Comparison of ENCODE assay signal across 8 cellular contexts in the genomic region with DNA sequence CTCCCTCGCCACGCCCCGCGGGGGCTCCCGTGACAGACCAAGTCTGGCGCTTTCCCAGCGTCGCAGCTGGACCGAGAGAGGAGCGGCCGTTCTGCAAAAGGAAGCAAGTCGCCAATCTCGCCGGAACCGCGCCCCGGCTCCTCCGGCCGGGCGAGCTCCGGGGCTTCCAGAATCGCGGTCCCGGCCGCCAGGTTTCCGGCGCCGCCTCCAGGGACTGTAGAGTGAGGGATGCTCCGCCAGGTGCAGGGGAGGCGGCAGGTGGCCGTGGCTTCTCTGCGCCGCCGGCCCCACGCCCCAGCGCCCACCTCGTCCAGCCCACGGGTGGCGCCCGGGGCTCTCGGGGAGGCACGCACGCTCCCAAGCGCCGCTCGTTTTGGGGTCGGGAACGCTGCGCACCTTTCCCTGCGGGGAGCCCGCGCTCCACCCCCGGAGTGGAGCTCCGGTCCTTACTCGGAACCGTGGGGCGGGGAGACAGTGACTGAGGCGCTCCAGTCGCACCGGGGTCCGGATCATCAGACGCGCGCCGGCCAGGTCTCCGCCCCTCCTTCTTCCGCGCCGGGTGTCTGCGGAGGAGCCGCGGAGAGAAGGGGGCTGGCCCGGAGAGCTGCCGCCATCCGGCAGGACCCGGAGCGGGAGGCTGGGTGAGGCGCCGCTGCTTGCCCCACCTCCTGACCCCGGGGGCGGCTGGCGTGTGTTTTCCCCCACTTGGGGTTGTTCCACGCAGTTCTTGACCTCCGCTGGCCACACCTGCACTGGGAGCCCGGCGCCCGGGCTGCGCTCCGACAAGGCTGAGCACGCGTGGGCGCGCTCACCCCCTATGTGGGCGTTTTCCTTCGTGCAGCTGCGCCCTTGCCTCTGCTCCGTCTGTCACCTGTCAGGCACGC. TPM values are rescaled to one million over a fixed set of nuclear protein-coding genes. Genes with fewer than 3 reads are reported as not detected.
DNase-seq lines count a peak whose midpoint lies in the region; ATAC-seq, FAIRE-seq and TF ChIP-seq lines count a peak whose summit lies in the region.

A gene with protein sequence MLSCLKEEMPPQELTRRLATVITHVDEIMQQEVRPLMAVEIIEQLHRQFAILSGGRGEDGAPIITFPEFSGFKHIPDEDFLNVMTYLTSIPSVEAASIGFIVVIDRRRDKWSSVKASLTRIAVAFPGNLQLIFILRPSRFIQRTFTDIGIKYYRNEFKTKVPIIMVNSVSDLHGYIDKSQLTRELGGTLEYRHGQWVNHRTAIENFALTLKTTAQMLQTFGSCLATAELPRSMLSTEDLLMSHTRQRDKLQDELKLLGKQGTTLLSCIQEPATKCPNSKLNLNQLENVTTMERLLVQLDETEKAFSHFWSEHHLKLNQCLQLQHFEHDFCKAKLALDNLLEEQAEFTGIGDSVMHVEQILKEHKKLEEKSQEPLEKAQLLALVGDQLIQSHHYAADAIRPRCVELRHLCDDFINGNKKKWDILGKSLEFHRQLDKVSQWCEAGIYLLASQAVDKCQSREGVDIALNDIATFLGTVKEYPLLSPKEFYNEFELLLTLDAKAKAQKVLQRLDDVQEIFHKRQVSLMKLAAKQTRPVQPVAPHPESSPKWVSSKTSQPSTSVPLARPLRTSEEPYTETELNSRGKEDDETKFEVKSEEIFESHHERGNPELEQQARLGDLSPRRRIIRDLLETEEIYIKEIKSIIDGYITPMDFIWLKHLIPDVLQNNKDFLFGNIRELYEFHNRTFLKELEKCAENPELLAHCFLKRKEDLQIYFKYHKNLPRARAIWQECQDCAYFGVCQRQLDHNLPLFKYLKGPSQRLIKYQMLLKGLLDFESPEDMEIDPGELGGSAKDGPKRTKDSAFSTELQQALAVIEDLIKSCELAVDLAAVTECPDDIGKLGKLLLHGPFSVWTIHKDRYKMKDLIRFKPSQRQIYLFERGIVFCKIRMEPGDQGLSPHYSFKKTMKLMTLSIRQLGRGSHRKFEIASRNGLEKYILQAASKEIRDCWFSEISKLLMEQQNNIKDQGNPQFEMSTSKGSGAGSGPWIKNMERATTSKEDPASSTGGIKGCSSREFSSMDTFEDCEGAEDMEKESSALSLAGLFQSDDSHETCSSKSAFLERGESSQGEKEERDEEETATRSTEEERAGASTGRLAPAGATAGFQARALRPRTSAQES (minus strand): TSS at position 480 of the 884 bp plus-strand sequence. CDS start 642 bp downstream, outside the sequence.

- H3K9me3 ChIP-seq in duodenal mucosa (ENCODE audit: control insufficient read depth in 1 of 2, low read length in 2 of 2) (no peaks in the 10 kb centered on the region), lung (ENCODE audit: control insufficient read depth in 2 of 2, insufficient read depth in 1 of 2, low read length in 1 of 2) (no peaks in the 10 kb centered on the region)

- in situ Hi-C loops in GM13976 (cut with MboI; ENCODE audit: low sequenced_read_pairs, unreplicated experiment) = no loop called here

- H3K4me3 ChIP-seq in duodenal mucosa (ENCODE audit: low read depth in 1 of 2, low read length in 2 of 2) = peak within 1 kb of the TSS; percentile 66 to 73
- H3K4me3 ChIP-seq in lung = peak within 1 kb of the TSS; percentile 46

- H3K4me1 ChIP-seq in duodenal mucosa (ENCODE audit: control insufficient read depth in 1 of 2, insufficient read depth in 2 of 2, low read length in 2 of 2) (peaks cover 5 to 13% of the 10 kb centered on the region in 2 donors), lung (ENCODE audit: control insufficient read depth in 2 of 2, insufficient read depth in 2 of 2, low read length in 2 of 2) (peaks cover 0 to 5% of the 10 kb centered on the region in 2 donors)

- WGBS in lung, 2 donors = 0% methylated on average over 90 to 98 of the region's 98 CpGs

- no peaks in the 10 kb centered on the region for H3K36me3 ChIP-seq in duodenal mucosa (ENCODE audit: control insufficient read depth in 1 of 2, insufficient read depth in 2 of 2, low read length in 2 of 2)
- H3K36me3 ChIP-seq in lung (ENCODE audit: control insufficient read depth in 2 of 2, insufficient read depth in 2 of 2, low read length in 2 of 2) = no peaks in the 10 kb centered on the region

- DNase-seq in GM13976 (ENCODE audit: low spot score) (peak; percentile 91), NCI-H2171 treated with DMSO at 0.1 percent for 48 hours (lab: John Stamatoyannopoulos, UW) (peak; percentile 78), lung (ENCODE audit: low spot score) (peak; percentile 55), H54 (ENCODE audit: insufficient read length, low spot score) (no peak)
- peak; percentile 82 for DNase-seq in activated CD4-positive, alpha-beta T cell treated with anti-CD3 and anti-CD28 coated beads, Interleukin-2, amount 50 U/mL, for 48 hours
- peak; percentile 53 to 80 (median 56) for DNase-seq in stimulated activated CD4-positive, alpha-beta T cell treated with anti-CD3 and anti-CD28 coated beads, TNF-alpha, amount 100 ng/mL, for 24 hours (ENCODE audit: low read depth in 3 of 3)

- peak within 1 kb of the TSS in 1 of 2 donors; percentile 43 for H3K9ac ChIP-seq in duodenal mucosa (ENCODE audit: low read depth in 1 of 2, low read length in 2 of 2)

- ATAC-seq in HG02884 (IDR thresholded peaks at IDR 0.05; ENCODE audit: unreplicated experiment) (peak; percentile 70), lung (ENCODE audit: insufficient read depth, low FRiP score) (peak; percentile 67)

- TF ChIP-seq CTCF in GM13976 (IDR thresholded peaks at IDR 0.05; ENCODE audit: borderline replicate concordance, control extremely low read depth, extremely low read depth, insufficient read depth, missing control alignments) (no peak), lung (IDR thresholded peaks at IDR 0.05; ENCODE audit: control extremely low read depth, extremely low read depth) (no peak)

- TF ChIP-seq POLR2A in H54 (IDR thresholded peaks at IDR 0.05; ENCODE audit: low read depth, low read length) = no peak

- no peak for FAIRE-seq in H54 (lab: Jason Lieb, UNC)

- no peak within 1 kb of the TSS for H3K27ac ChIP-seq in duodenal mucosa (ENCODE audit: low read depth, low read length)
- no peak within 1 kb of the TSS for H3K27ac ChIP-seq in lung (ENCODE audit: low read depth in 1 of 2, low read length in 1 of 2)

- H3K27me3 ChIP-seq in duodenal mucosa (ENCODE audit: control insufficient read depth in 1 of 2, insufficient read depth in 2 of 2, low read length in 2 of 2) (peaks cover 28% of the 10 kb centered on the region in 2 donors), lung (ENCODE audit: control insufficient read depth, insufficient read depth) (no peaks in the 10 kb centered on the region)

RNA-seq across cellular contexts. Expression of the gene that starts here (rescaled TPM):
- 1 to 10 TPM; 1.5 to 1.7 TPM for total RNA-seq in lung
- polyA plus RNA-seq in lung = under 1 TPM; 0.26 to 0.59 TPM
